ENCODE assay signal across 18 cellular contexts in genomic region chr2:127658146-127658545, GRCh38. TPM values are rescaled to one million over a fixed set of nuclear protein-coding genes. Genes with fewer than 3 reads are reported as not detected.
A peak's percentile ranks its signal among the peaks of the same experiment; 100 is the strongest.
DNase-seq lines count a peak whose midpoint lies in the region; ATAC-seq and TF ChIP-seq lines count a peak whose summit lies in the region.
"Had no signal": no experiment of that assay in that cellular context is flagged by ENCODE, and none has a peak within 500 bp of the region (broad histone marks: within the 10 kb centered on the region; RNA-seq: fewer than 3 reads in every experiment).

No MANE protein-coding gene starts in this region.

- no peak overlapping the region for H2BK120ac ChIP-seq in neuronal stem cell (ENCODE audit: low read depth, low read length)

- no peak overlapping the region for H3K23ac ChIP-seq in neuronal stem cell (ENCODE audit: low read depth, low read length, poor library complexity)

- no peak overlapping the region for H3K27ac ChIP-seq in BLaER1 treated with 17β-estradiol and CSF1 and Interleukin-3, amounts not matched to agents 10 nM and 100 nM
- H3K27ac ChIP-seq in coronary artery (peak overlapping the region; percentile 51 to 89), neuronal stem cell (replicated peaks; ENCODE audit: low read length) (no peak overlapping the region), temporal lobe (ENCODE audit: low read depth, low read length) (peak overlapping the region; percentile 4)

- H3K4me1 ChIP-seq in BLaER1 treated with 17β-estradiol and CSF1 and Interleukin-3, amounts not matched to agents 10 nM and 100 nM = peaks cover 7 to 59% (median 46%) of the 10 kb centered on the region in 10 experiments; a peak in 18 of 20 replicates
- peaks cover 16 to 20% of the 10 kb centered on the region in 2 donors for H3K4me1 ChIP-seq in neuronal stem cell (ENCODE audit: control insufficient read depth in 2 of 2, insufficient read depth in 1 of 2, low read depth in 1 of 2, low read length in 2 of 2)
- H3K4me1 ChIP-seq: BE2C had no signal

- no peak for TF ChIP-seq CTCF in coronary artery (IDR thresholded peaks at IDR 0.05)

- no peak overlapping the region for H4K91ac ChIP-seq in neuronal stem cell (ENCODE audit: low read depth, low read length, poor library complexity)

- DNase-seq in coronary artery (ENCODE audit: low spot score) (no peak), neuronal stem cell (ENCODE audit: low spot score) (no peak), NCI-H774 (lab: John Stamatoyannopoulos, UW) (no peak), kidney glomerular epithelial cell (lab: John Stamatoyannopoulos, UW) (no peak)
- DNase-seq in stimulated activated CD4-positive, alpha-beta T cell treated with anti-CD3 and anti-CD28 coated beads, Interleukin-12 subunit alpha, Interleukin-12 subunit beta, amount 100 ng/mL, for 4 hours = no peak
- DNase-seq: activated B cell treated with CpG ODN at 0.5 μM for 24 hours; activated CD4-positive, alpha-beta T cell treated with anti-CD3 and anti-CD28 coated beads, Interleukin-2, amount 50 U/mL, for 4 hours; activated CD8-positive, alpha-beta memory T cell treated with anti-CD3 and anti-CD28 coated beads, Interleukin-2, amount 50 U/mL, for 48 hours; immature natural killer cell; NCI-H146; NCI-H526 treated with DMSO at 0.1 percent for 48 hours; RPMI8226; stimulated activated CD4-positive, alpha-beta T cell treated with anti-CD3 and anti-CD28 coated beads, Interleukin-15, amount 100 ng/mL, for 24 hours; T1000 had no signal

- no peak for ATAC-seq in GM19324 (IDR thresholded peaks at IDR 0.05; ENCODE audit: low FRiP score, unreplicated experiment)

- no peak overlapping the region for H2BK5ac ChIP-seq in neuronal stem cell (ENCODE audit: low read length)

- H2AK5ac ChIP-seq in neuronal stem cell (ENCODE audit: low read depth, low read length) = no peak overlapping the region

- no peak overlapping the region for H3K4ac ChIP-seq in neuronal stem cell (ENCODE audit: low read length)

- H3K18ac ChIP-seq in neuronal stem cell (ENCODE audit: low read length) = no peak overlapping the region

- no peak overlapping the region for H3K14ac ChIP-seq in neuronal stem cell (ENCODE audit: low read length)

- no peak overlapping the region for H3K4me3 ChIP-seq in BLaER1 treated with 17β-estradiol and CSF1 and Interleukin-3, amounts not matched to agents 10 nM and 100 nM
- H3K4me3 ChIP-seq in coronary artery = no peak overlapping the region
- H3K4me3 ChIP-seq in neuronal stem cell (ENCODE audit: low read length in 2 of 2) = no peak overlapping the region

- no peak overlapping the region for H2AFZ ChIP-seq in neuronal stem cell (ENCODE audit: low read length)

- peaks cover 6 to 14% (median 6%) of the 10 kb centered on the region in 11 experiments for H3K27me3 ChIP-seq in BLaER1 treated with 17β-estradiol and CSF1 and Interleukin-3, amounts not matched to agents 10 nM and 100 nM
- H3K27me3 ChIP-seq in neuronal stem cell (ENCODE audit: control insufficient read depth in 3 of 3, insufficient read depth in 3 of 3, low read depth in 1 of 3, low read length in 3 of 3) = peaks cover 0 to 33% (median 3%) of the 10 kb centered on the region in 3 experiments
- H3K27me3 ChIP-seq: BE2C had no signal

- no peak overlapping the region for H2BK12ac ChIP-seq in neuronal stem cell (ENCODE audit: low read length)

- H2BK15ac ChIP-seq in neuronal stem cell (ENCODE audit: low read length) = peak overlapping the region; percentile 94

- H3K4me2 ChIP-seq in BLaER1 treated with 17β-estradiol and CSF1 and Interleukin-3, amounts not matched to agents 10 nM and 100 nM = peak overlapping the region in 7 of 11 experiments; percentile 64 to 77 (median 70); a peak in 9 of 22 replicates
- no peak overlapping the region for H3K4me2 ChIP-seq in neuronal stem cell (ENCODE audit: insufficient read depth, low read length, poor library complexity, severe bottlenecking)

- H3K79me1 ChIP-seq in neuronal stem cell (ENCODE audit: low read depth, low read length) = no peaks in the 10 kb centered on the region

- no CpG with 5 or more reads among the region's 6 CpGs for WGBS in neuronal stem cell (ENCODE audit: extremely low coverage in 2 of 2, insufficient read length in 2 of 2, insufficient replicate concordance in 1 of 2), 2 donors

- H3K36me3 ChIP-seq in BLaER1 treated with 17β-estradiol and CSF1 and Interleukin-3, amounts not matched to agents 10 nM and 100 nM = peaks cover 0 to 5% (median 0%) of the 10 kb centered on the region in 11 experiments; a peak in 2 of 22 replicates
- no peaks in the 10 kb centered on the region for H3K36me3 ChIP-seq in neuronal stem cell (replicated peaks in 1 of 2; ENCODE audit: control insufficient read depth in 2 of 2, insufficient read depth in 2 of 2, low read length in 2 of 2)
- H3K36me3 ChIP-seq: BE2C had no signal

- H3K9me3 ChIP-seq in BLaER1 treated with 17β-estradiol and CSF1 and Interleukin-3, amounts not matched to agents 10 nM and 100 nM (replicated peaks in 1 of 11) = peaks cover 0 to 20% (median 9%) of the 10 kb centered on the region in 11 experiments; a peak in 16 of 22 replicates
- H3K9me3 ChIP-seq in neuronal stem cell (replicated peaks in 1 of 2; ENCODE audit: control insufficient read depth in 2 of 2, insufficient read depth in 1 of 2, low read depth in 1 of 2, low read length in 2 of 2) = no peaks in the 10 kb centered on the region
- H3K9me3 ChIP-seq: BE2C had no signal

- no peak overlapping the region for H3K9ac ChIP-seq in BLaER1 treated with 17β-estradiol and CSF1 and Interleukin-3, amounts not matched to agents 10 nM and 100 nM
- no peak overlapping the region for H3K9ac ChIP-seq in neuronal stem cell (ENCODE audit: low read depth, low read length, poor library complexity)

- no peak overlapping the region for H4K8ac ChIP-seq in neuronal stem cell (ENCODE audit: low read depth, low read length)

- H4K20me1 ChIP-seq in BLaER1 treated with 17β-estradiol and CSF1 and Interleukin-3, amounts not matched to agents 10 nM and 100 nM = peaks cover 0 to 3% (median 0%) of the 10 kb centered on the region in 11 experiments; a peak in 1 of 22 replicates

RNA-seq across cellular contexts. Expression of gene GPR17, which starts 12.2 kb away (rescaled TPM):
- polyA plus RNA-seq in neuronal stem cell (2013, experiment 1 of 2) = 0.06 TPM
- 0.04 TPM for polyA plus RNA-seq in neuronal stem cell (2013, experiment 2 of 2)
- total RNA-seq in temporal lobe = 3.0 TPM
- total RNA-seq: activated B cell treated with CpG ODN at 0.5 μM for 24 hours had no signal
- polyA plus RNA-seq: immature natural killer cell had no signal

RNA-seq across cellular contexts. Expression of gene LIMS2, which starts 17.2 kb away (rescaled TPM):
- 2.1 TPM for polyA plus RNA-seq in neuronal stem cell (2013, experiment 1 of 2)
- 1.6 TPM for polyA plus RNA-seq in neuronal stem cell (2013, experiment 2 of 2)
- 2.2 TPM for total RNA-seq in temporal lobe

RNA-seq across cellular contexts. Expression of gene SFT2D3, which starts 43.2 kb away (rescaled TPM):
- polyA plus RNA-seq in neuronal stem cell (2013, experiment 1 of 2) = 20.6 TPM
- polyA plus RNA-seq in neuronal stem cell (2013, experiment 2 of 2) = 22.3 TPM
- 7.9 TPM for total RNA-seq in temporal lobe

Comparison
In these comparisons a context has a peak if more than half of its experiments do, and no peak if none do; other contexts are left out.
1. H3K27ac ChIP-seq: peak in coronary artery (2 of 2) and temporal lobe (single experiment); none in BLaER1 treated with 17β-estradiol and CSF1 and Interleukin-3, amounts not matched to agents 10 nM and 100 nM (0 of 11) and neuronal stem cell (single experiment).